ENCODE assay signal across 1 cellular context in genomic region chr20:32006841-32007786, GRCh38.
TF ChIP-seq lines count a peak whose summit lies in the region.

No MANE protein-coding gene starts in this region.

TF ChIP-seq in K562, 482 proteins besides CTCF, POLR2A, EP300 and RAD21 (continued from another document):
- TF ChIP-seq NKRF (IDR thresholded peaks at IDR 0.05; ENCODE audit: borderline replicate concordance) (no peak), HBP1 (CRISPR knock-in tag; IDR thresholded peaks at IDR 0.05) (no peak), ATF1 (CRISPR knock-in tag; IDR thresholded peaks at IDR 0.05) (no peak), ATF1 (tag; IDR thresholded peaks at IDR 0.05) (0 out of 2 replicates have a peak, but pooled peaks have one; percentile 28), PTBP1 (IDR thresholded peaks at IDR 0.05; ENCODE audit: low read depth, low read length) (no peak), HOMEZ (CRISPR knock-in tag; IDR thresholded peaks at IDR 0.05) (no peak), USF2 (CRISPR knock-in tag; IDR thresholded peaks at IDR 0.05) (peak; percentile 66), NR2C1 (IDR thresholded peaks at IDR 0.05) (no peak), NR2C1 (tag; IDR thresholded peaks at IDR 0.05) (peak; percentile 75), NR2C2 (CRISPR knock-in tag; IDR thresholded peaks at IDR 0.05) (no peak), NR2C2 (tag; IDR thresholded peaks at IDR 0.05) (peak; percentile 66)
